Comparison of ENCODE assay signal across 8 cellular contexts in genomic region chr2:45649855-45650806, GRCh38. TPM values are rescaled to one million over a fixed set of nuclear protein-coding genes. Genes with fewer than 3 reads are reported as not detected.
DNase-seq lines count a peak whose midpoint lies in the region; ATAC-seq and TF ChIP-seq lines count a peak whose summit lies in the region.

No MANE protein-coding gene starts in this region.

- H3K36me3 ChIP-seq in right atrium auricular region, result no peaks in the 10 kb centered on the region
- no peaks in the 10 kb centered on the region for H3K36me3 ChIP-seq in psoas muscle (ENCODE audit: insufficient read depth in 1 of 2, low read depth in 1 of 2)

- H3K27ac Mint-ChIP-seq in CD14-positive monocyte, result peak overlapping the region; percentile 89 to 95 (median 93)

- ATAC-seq in GM19351 (IDR thresholded peaks at IDR 0.05; ENCODE audit: unreplicated experiment), result peak; percentile 22
- peak; percentile 11 for ATAC-seq in HG03521 (IDR thresholded peaks at IDR 0.05; ENCODE audit: unreplicated experiment)
- peak; percentile 68 to 81 (median 72) for ATAC-seq in psoas muscle

- peaks cover 3 to 6% of the 10 kb centered on the region in 2 donors for H3K36me3 Mint-ChIP-seq in CD14-positive monocyte

- peaks cover 3 to 12% (median 4%) of the 10 kb centered on the region in 3 donors for H3K27me3 Mint-ChIP-seq in CD14-positive monocyte (ENCODE audit: low read depth in 3 of 3)

- 0 to 1% (median 0%) methylated on average over 53 to 65 of the region's 65 CpGs for WGBS in psoas muscle, 3 donors

- H3K9me3 ChIP-seq in right atrium auricular region, result no peaks in the 10 kb centered on the region
- no peaks in the 10 kb centered on the region for H3K9me3 ChIP-seq in psoas muscle

- H3K9me3 Mint-ChIP-seq in CD14-positive monocyte, result peaks cover 0 to 5% (median 2%) of the 10 kb centered on the region in 7 donors

- H3K4me3 ChIP-seq in right atrium auricular region, result peak overlapping the region; percentile 89 to 97
- peak overlapping the region; percentile 94 for H3K4me3 ChIP-seq in psoas muscle

- TF ChIP-seq CTCF in CD14-positive monocyte (IDR thresholded peaks at IDR 0.05) (no peak), right atrium auricular region (IDR thresholded peaks at IDR 0.05) (no peak), psoas muscle (IDR thresholded peaks at IDR 0.05) (no peak)

- H3K27ac ChIP-seq in right atrium auricular region (peak overlapping the region; percentile 99 to 100), psoas muscle (peak overlapping the region; percentile 99)

- H3K4me1 Mint-ChIP-seq in CD14-positive monocyte, result peaks cover 41% of the 10 kb centered on the region

- peak overlapping the region; percentile 89 to 98 for H3K4me3 Mint-ChIP-seq in CD14-positive monocyte

- H3K27me3 ChIP-seq in right atrium auricular region (no peaks in the 10 kb centered on the region), psoas muscle (ENCODE audit: insufficient read depth in 3 of 3, low read length in 2 of 3) (no peaks in the 10 kb centered on the region)

- intact Hi-C loops in CD14-positive monocyte (cut with micrococcal nuclease) (loop anchor here in 1 of 2 donors (5.0 kb wide), 2 partner anchors 77 to 242 kb away; no protein-coding TSS in a partner anchor), psoas muscle (cut with DNase I) (loop anchor here (2.0 to 5.0 kb wide), 4 partner anchors 42 to 173 kb away; no protein-coding TSS in a partner anchor)

- H3K4me1 ChIP-seq in right atrium auricular region, result peaks cover 0 to 40% of the 10 kb centered on the region in 2 donors
- peaks cover 22% of the 10 kb centered on the region for H3K4me1 ChIP-seq in psoas muscle

- peak; percentile 61 for DNase-seq in CD14-positive monocyte (ENCODE audit: low spot score)
- peak; percentile 34 to 58 for DNase-seq in SW 1271 (lab: John Stamatoyannopoulos, UW)
- DNase-seq in amniotic epithelial cell (ENCODE audit: low read depth), result peak; percentile 81
- DNase-seq in right atrium auricular region (ENCODE audit: low spot score), result peak; percentile 83
- peak; percentile 82 to 88 for DNase-seq in psoas muscle
- DNase-seq in NCI-H187 (lab: John Stamatoyannopoulos, UW), result no peak

RNA-seq across cellular contexts. Expression of gene PRKCE, which starts 1.3 kb away (rescaled TPM):
- polyA plus RNA-seq in CD14-positive monocyte (1 to 10 TPM; 1.3 to 2.3 TPM), psoas muscle (1 to 10 TPM; 3.0 to 5.4 (median 4.4) TPM)
- total RNA-seq in right atrium auricular region (10 to 100 TPM in 1 of 2 donors, 1 to 10 TPM in 1; 7.2 to 11.8 TPM), psoas muscle (10 to 100 TPM; 16.1 to 22.8 (median 20.0) TPM)

RNA-seq across cellular contexts. Expression of gene SRBD1, which starts 39.1 kb away (rescaled TPM):
- polyA plus RNA-seq in CD14-positive monocyte (1 to 10 TPM; 7.0 to 9.2 TPM), psoas muscle (1 to 10 TPM; 2.3 to 3.0 (median 3.0) TPM)
- total RNA-seq in right atrium auricular region (1 to 10 TPM; 5.3 to 9.6 TPM), psoas muscle (1 to 10 TPM; 4.0 to 6.4 (median 4.9) TPM)

Comparison
In these comparisons a context has a peak if more than half of its experiments do, and no peak if none do; other contexts are left out.
1. DNase-seq: peak in CD14-positive monocyte (single experiment), SW 1271 (2 of 2), amniotic epithelial cell (single experiment), right atrium auricular region (single experiment) and psoas muscle (2 of 2); none in NCI-H187 (0 of 2).
2. ATAC-seq: peak in every context shown above with its lines; median percentile 72 in psoas muscle; 22 in GM19351; 11 in HG03521.